10 cellular contexts compared by ENCODE assay signal in the genomic region with DNA sequence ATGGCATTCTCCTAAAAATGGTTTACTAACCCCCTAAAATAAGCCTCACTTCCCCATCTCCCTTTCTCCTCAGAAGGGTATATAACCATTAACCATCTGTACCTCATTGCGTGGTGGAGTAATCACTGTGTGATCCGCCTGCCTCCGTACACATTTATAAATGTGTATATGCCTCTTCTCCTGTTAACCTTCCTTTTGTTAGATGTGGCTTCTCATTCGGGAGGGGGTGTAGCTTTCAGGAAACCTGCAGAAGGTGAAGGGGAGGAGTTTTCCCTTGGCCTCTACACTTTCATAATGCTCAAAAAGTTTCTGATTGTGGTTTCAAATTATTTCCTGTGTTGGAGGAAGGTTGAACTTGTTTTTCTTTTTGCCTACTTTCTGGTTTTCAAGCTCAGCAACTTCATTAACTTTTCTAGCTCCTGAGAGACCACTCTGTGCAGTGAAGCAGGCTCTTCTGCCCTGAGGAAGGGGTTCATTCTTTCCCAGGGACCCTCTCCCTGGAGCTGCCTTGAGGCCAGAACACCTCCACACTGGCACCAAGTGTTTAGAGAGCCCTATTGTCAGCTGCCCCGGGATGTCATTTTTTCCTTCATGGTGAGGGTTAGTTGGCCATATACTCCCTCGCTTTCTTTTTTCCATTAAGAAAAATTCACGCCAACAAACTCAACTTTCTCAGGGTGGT. TPM values are rescaled to one million over a fixed set of nuclear protein-coding genes. Genes with fewer than 3 reads are reported as not detected.
DNase-seq lines count a peak whose midpoint lies in the region; ATAC-seq and TF ChIP-seq lines count a peak whose summit lies in the region.
"Had no signal": no experiment of that assay in that cellular context is flagged by ENCODE, and none has a peak within 500 bp of the region (broad histone marks: within the 10 kb centered on the region; RNA-seq: fewer than 3 reads in every experiment).

No MANE protein-coding gene starts in this region.

- no peak overlapping the region for H3K9ac ChIP-seq in colonic mucosa (ENCODE audit: low read depth in 2 of 2, low read length in 2 of 2)

- no peaks in the 10 kb centered on the region for H3K36me3 ChIP-seq in colonic mucosa
- H3K36me3 ChIP-seq: suprapubic skin had no signal

- TF ChIP-seq CTCF in colonic mucosa (IDR thresholded peaks at IDR 0.05): no peak

- peak; percentile 80 for ATAC-seq in stimulated activated naive CD8-positive, alpha-beta T cell treated with anti-CD3 and anti-CD28 coated beads, Interleukin-15, Interleukin-2, amounts not matched to agents 100 U/mL and 50 U/mL, for 24 hours
- ATAC-seq in HG03469 (IDR thresholded peaks at IDR 0.05; ENCODE audit: unreplicated experiment) (no peak), GM18873 (IDR thresholded peaks at IDR 0.05; ENCODE audit: low FRiP score, unreplicated experiment) (no peak)

- H3K27me3 ChIP-seq in colonic mucosa: no peaks in the 10 kb centered on the region
- H3K27me3 ChIP-seq: suprapubic skin had no signal

- no peak overlapping the region for H3K4me3 ChIP-seq in colonic mucosa
- H3K4me3 ChIP-seq: suprapubic skin had no signal

- intact Hi-C loops in colonic mucosa (cut with DNase I): no loop called here

- peak overlapping the region; percentile 0 for H3K27ac ChIP-seq in colonic mucosa
- H3K27ac ChIP-seq: suprapubic skin had no signal

- no peaks in the 10 kb centered on the region for H3K4me1 ChIP-seq in colonic mucosa
- H3K4me1 ChIP-seq: suprapubic skin had no signal

- DNase-seq in activated gamma-delta T cell treated with Interleukin-2 at 50 U/mL for 16 hours (peak; percentile 36), activated gamma-delta T cell (lab: John Stamatoyannopoulos, UW) (no peak), colonic mucosa (no peak), COR-L47 (lab: John Stamatoyannopoulos, UW) (no peak)
- DNase-seq in activated CD8-positive, alpha-beta memory T cell treated with anti-CD3 and anti-CD28 coated beads for 4 hours (ENCODE audit: low read depth in 2 of 2): peak; percentile 24 to 38
- DNase-seq in stimulated activated naive CD8-positive, alpha-beta T cell treated with anti-CD3 and anti-CD28 coated beads, Interleukin-15, Interleukin-2, amounts not matched to agents 100 U/mL and 50 U/mL, for 24 hours: peak; percentile 52
- DNase-seq: NCI-H446 had no signal

- no peaks in the 10 kb centered on the region for H3K9me3 ChIP-seq in colonic mucosa
- H3K9me3 ChIP-seq: suprapubic skin had no signal

RNA-seq across cellular contexts. Expression of a gene that starts 46.9 kb away (rescaled TPM):
- 1 to 10 TPM; 2.8 to 3.5 TPM for total RNA-seq in colonic mucosa

Comparison
In these comparisons a context has a peak if more than half of its experiments do, and no peak if none do; other contexts are left out.
1. DNase-seq: peak in activated gamma-delta T cell treated with Interleukin-2 at 50 U/mL for 16 hours (single experiment), activated CD8-positive, alpha-beta memory T cell treated with anti-CD3 and anti-CD28 coated beads for 4 hours (2 of 2) and stimulated activated naive CD8-positive, alpha-beta T cell treated with anti-CD3 and anti-CD28 coated beads, Interleukin-15, Interleukin-2, amounts not matched to agents 100 U/mL and 50 U/mL, for 24 hours (single experiment); none in activated gamma-delta T cell (single experiment), colonic mucosa (single experiment) and COR-L47 (single experiment).